ENCODE assay signal across 15 cellular contexts in the genomic region with DNA sequence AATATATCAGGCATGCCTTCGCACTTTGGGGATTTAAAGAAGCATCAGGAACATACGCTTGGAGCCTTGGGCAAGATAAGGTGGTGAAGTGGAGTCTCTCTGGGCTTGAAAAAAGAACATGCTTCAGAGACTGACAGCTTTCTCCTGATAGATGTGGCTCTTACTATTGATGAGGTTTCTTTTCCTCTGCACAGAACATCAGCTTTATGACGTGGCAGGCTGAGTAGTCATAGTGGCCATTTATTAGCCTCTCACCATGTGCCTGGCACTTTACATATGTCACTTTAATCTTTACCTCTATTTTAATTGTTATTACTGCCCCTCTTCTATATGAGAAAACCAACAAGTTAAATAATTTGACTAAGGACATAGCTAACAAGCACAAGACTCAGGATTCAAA.
"Had no signal": no experiment of that assay in that cellular context is flagged by ENCODE, and none has a peak within 500 bp of the region (broad histone marks: within the 10 kb centered on the region; RNA-seq: fewer than 3 reads in every experiment).

No MANE protein-coding gene starts in this region.

- ATAC-seq: mucosa of descending colon; naive thymus-derived CD4-positive, alpha-beta T cell; sciatic nerve had no signal

- DNase-seq: activated CD4-positive, alpha-beta T cell treated with anti-CD3 and anti-CD28 coated beads for 1 hour; activated CD4-positive, alpha-beta T cell treated with anti-CD3 and anti-CD28 coated beads, Interleukin-2, amount 50 U/mL, for 48 hours; activated effector memory CD4-positive, alpha-beta T cell treated with anti-CD3 and anti-CD28 coated beads, Interleukin-2, amount 50 U/mL, for 16 hours; activated T-cell treated with anti-CD3 and anti-CD28 coated beads, Interleukin-2, amount 50 U/mL, for 24 hours; amniotic stem cell; caudate nucleus; esophagus squamous epithelium; hippocampal formation; kidney; left lung; mammary epithelial cell; mucosa of descending colon; naive thymus-derived CD4-positive, alpha-beta T cell; ovary had no signal
